In genomic region chr6:15364401-15365037, GRCh38 we compare ENCODE assay signal across 10 cellular contexts.
DNase-seq lines count a peak whose midpoint lies in the region; ATAC-seq and TF ChIP-seq lines count a peak whose summit lies in the region.
"Had no signal": no experiment of that assay in that cellular context is flagged by ENCODE, and none has a peak within 500 bp of the region (broad histone marks: within the 10 kb centered on the region; RNA-seq: fewer than 3 reads in every experiment).

No MANE protein-coding gene starts in this region.

- no peaks in the 10 kb centered on the region for H3K4me1 Mint-ChIP-seq in CD4-positive, alpha-beta T cell (ENCODE audit: low read depth)
- peaks cover 17 to 42% (median 33%) of the 10 kb centered on the region in 3 donors for H3K4me1 Mint-ChIP-seq in T-cell
- peaks cover 20 to 37% (median 29%) of the 10 kb centered on the region in 4 donors for H3K4me1 Mint-ChIP-seq in naive thymus-derived CD8-positive, alpha-beta T cell

- H3K4me3 ChIP-seq in left lung = no peak overlapping the region
- H3K4me3 ChIP-seq: sigmoid colon had no signal

- POLR2A ChIA-PET in CD4-positive, alpha-beta T cell (lab: Charles Lee) = interaction anchor here (1.4 kb wide), 1 partner anchor 22 kb away, joined by 3 read pairs; no protein-coding TSS in a partner anchor
- POLR2A ChIA-PET in T-cell (lab: Charles Lee) = no interaction called here
- POLR2A ChIA-PET in naive thymus-derived CD8-positive, alpha-beta T cell (lab: Charles Lee) = no interaction called here

- no peaks in the 10 kb centered on the region for H3K9me3 ChIP-seq in CD4-positive, alpha-beta T cell (ENCODE audit: control insufficient read depth, low read length)
- no peaks in the 10 kb centered on the region for H3K9me3 ChIP-seq in left lung
- H3K9me3 ChIP-seq: sigmoid colon had no signal

- H3K9me3 Mint-ChIP-seq in CD4-positive, alpha-beta T cell = no peaks in the 10 kb centered on the region
- H3K9me3 Mint-ChIP-seq in T-cell = no peaks in the 10 kb centered on the region
- no peaks in the 10 kb centered on the region for H3K9me3 Mint-ChIP-seq in naive thymus-derived CD8-positive, alpha-beta T cell
- H3K9me3 Mint-ChIP-seq: activated CD4-positive, alpha-beta T cell treated with anti-CD3 and anti-CD28 coated beads, Interleukin-2, amount 10 ng/mL, durations not matched to agents 7 days and 5 days had no signal

- H3K4me3 Mint-ChIP-seq in CD4-positive, alpha-beta T cell = peak overlapping the region; percentile 20
- H3K4me3 Mint-ChIP-seq in T-cell = no peak overlapping the region
- H3K4me3 Mint-ChIP-seq in naive thymus-derived CD8-positive, alpha-beta T cell = peak overlapping the region in 2 of 10 donors; percentile 18 to 37
- H3K4me3 Mint-ChIP-seq: activated CD4-positive, alpha-beta T cell treated with anti-CD3 and anti-CD28 coated beads, Interleukin-2, amount 10 ng/mL, durations not matched to agents 7 days and 5 days had no signal

- H3K36me3 ChIP-seq in left lung = no peaks in the 10 kb centered on the region
- H3K36me3 ChIP-seq: sigmoid colon had no signal

- no peak for TF ChIP-seq CTCF in CD4-positive, alpha-beta T cell (IDR thresholded peaks at IDR 0.05)
- no peak for TF ChIP-seq CTCF in left lung (IDR thresholded peaks at IDR 0.05)

- peaks cover 13 to 69% of the 10 kb centered on the region in 2 donors for H3K4me1 ChIP-seq in left lung

- ATAC-seq in CD4-positive, alpha-beta T cell (ENCODE audit: poor library complexity) = no peak
- ATAC-seq in GM21737 (IDR thresholded peaks at IDR 0.05; ENCODE audit: unreplicated experiment) (peak; percentile 6), T-cell (replicated peaks in 1 of 4) (peak in 1 of 4 experiments; percentile 17), left lung (no peak)
- no peak for ATAC-seq in naive thymus-derived CD8-positive, alpha-beta T cell

- no peak overlapping the region for H3K27ac Mint-ChIP-seq in CD4-positive, alpha-beta T cell
- peak overlapping the region; percentile 24 to 56 for H3K27ac Mint-ChIP-seq in T-cell
- peak overlapping the region in 8 of 10 donors; percentile 23 to 92 (median 83) for H3K27ac Mint-ChIP-seq in naive thymus-derived CD8-positive, alpha-beta T cell
- H3K27ac Mint-ChIP-seq: activated CD4-positive, alpha-beta T cell treated with anti-CD3 and anti-CD28 coated beads, Interleukin-2, amount 10 ng/mL, durations not matched to agents 7 days and 5 days had no signal

- peaks cover 4% of the 10 kb centered on the region for H3K36me3 Mint-ChIP-seq in CD4-positive, alpha-beta T cell (ENCODE audit: low read depth)
- H3K36me3 Mint-ChIP-seq in T-cell = peaks cover 10% of the 10 kb centered on the region
- H3K36me3 Mint-ChIP-seq in naive thymus-derived CD8-positive, alpha-beta T cell = peaks cover 0 to 2% (median 0%) of the 10 kb centered on the region in 3 donors

- no peak overlapping the region for H3K27ac ChIP-seq in CD4-positive, alpha-beta T cell (ENCODE audit: low read depth, low read length)
- peak overlapping the region in 1 of 2 donors; percentile 40 for H3K27ac ChIP-seq in left lung
- H3K27ac ChIP-seq: sigmoid colon had no signal

- H3K27me3 Mint-ChIP-seq in CD4-positive, alpha-beta T cell = no peaks in the 10 kb centered on the region
- no peaks in the 10 kb centered on the region for H3K27me3 Mint-ChIP-seq in T-cell
- H3K27me3 Mint-ChIP-seq in naive thymus-derived CD8-positive, alpha-beta T cell = no peaks in the 10 kb centered on the region
- H3K27me3 Mint-ChIP-seq: activated CD4-positive, alpha-beta T cell treated with anti-CD3 and anti-CD28 coated beads, Interleukin-2, amount 10 ng/mL, durations not matched to agents 7 days and 5 days had no signal

- intact Hi-C loops in CD4-positive, alpha-beta T cell (cut with DNase I, micrococcal nuclease) = loop anchor here (2.0 to 5.0 kb wide), 2 partner anchors 18 to 1252 kb away; no protein-coding TSS in a partner anchor
- intact Hi-C loops in left lung (cut with DNase I) = no loop called here

- CTCF ChIA-PET in CD4-positive, alpha-beta T cell (lab: Charles Lee) = no interaction called here
- CTCF ChIA-PET in T-cell (lab: Charles Lee) = no interaction called here

- no peaks in the 10 kb centered on the region for H3K27me3 ChIP-seq in CD4-positive, alpha-beta T cell (ENCODE audit: control insufficient read depth, insufficient read depth, low read length)
- no peaks in the 10 kb centered on the region for H3K27me3 ChIP-seq in left lung
- H3K27me3 ChIP-seq: sigmoid colon had no signal

- DNase-seq in CD4-positive, alpha-beta T cell = no peak
- DNase-seq in T-cell (no peak), activated gamma-delta T cell treated with Interleukin-2 at 50 U/mL for 16 hours (no peak), GM19240 (ENCODE audit: insufficient read length, low spot score) (no peak), left lung (no peak)
- DNase-seq in naive thymus-derived CD8-positive, alpha-beta T cell = no peak
- no peak for DNase-seq in stimulated activated naive CD4-positive, alpha-beta T cell treated with Interleukin-2 at 50 U/mL for 16 hours (lab: John Stamatoyannopoulos, UW)

Comparison
In these comparisons a context has a peak if more than half of its experiments do, and no peak if none do; other contexts are left out.
1. intact Hi-C loops: an anchor here in CD4-positive, alpha-beta T cell (2.0 to 5.0 kb wide); none called in left lung.